ENCODE assay signal across 1 cellular context in the genomic region with DNA sequence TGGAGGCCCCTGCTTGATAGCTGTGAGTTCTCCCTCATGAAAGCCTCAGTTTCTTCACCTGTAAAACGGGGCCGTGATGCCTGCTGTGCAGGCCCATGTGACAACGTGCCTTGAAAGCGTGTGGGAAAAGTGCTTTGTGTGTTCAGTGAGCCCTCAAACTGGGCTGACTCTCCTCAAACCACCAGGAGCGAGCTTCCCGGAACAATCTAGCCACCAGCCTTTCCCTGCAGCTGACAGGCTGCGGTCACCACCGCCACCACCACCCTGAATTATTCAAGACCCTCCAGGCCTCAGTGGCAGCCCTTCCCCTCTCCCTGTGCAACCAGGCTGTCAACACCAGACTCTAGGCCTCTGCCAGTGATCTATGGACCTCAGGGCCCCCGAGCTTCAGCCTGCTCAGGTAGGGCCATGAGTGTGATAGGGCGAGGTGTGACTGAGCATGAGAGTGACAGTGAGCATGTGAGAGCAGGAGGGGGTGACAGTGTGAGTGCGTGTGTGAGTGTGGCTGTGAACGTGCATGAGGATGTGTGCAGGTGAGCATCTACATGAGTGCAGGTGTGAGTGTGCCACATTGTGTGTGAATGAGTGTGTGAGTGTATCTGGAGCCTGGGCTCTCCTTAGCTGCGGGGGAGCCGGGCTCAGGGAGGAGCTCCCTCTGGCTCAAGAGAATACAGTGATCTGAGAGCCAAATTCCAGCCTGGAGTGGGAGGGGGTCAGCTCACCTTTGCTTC.
A peak's percentile ranks its signal among the peaks of the same experiment; 100 is the strongest.
TF ChIP-seq lines count a peak whose summit lies in the region.

No MANE protein-coding gene starts in this region.

TF ChIP-seq in HepG2, 621 proteins besides CTCF, POLR2A, EP300 and RAD21 (continued from another document and continues in another):
- TF ChIP-seq, protein P1, sequence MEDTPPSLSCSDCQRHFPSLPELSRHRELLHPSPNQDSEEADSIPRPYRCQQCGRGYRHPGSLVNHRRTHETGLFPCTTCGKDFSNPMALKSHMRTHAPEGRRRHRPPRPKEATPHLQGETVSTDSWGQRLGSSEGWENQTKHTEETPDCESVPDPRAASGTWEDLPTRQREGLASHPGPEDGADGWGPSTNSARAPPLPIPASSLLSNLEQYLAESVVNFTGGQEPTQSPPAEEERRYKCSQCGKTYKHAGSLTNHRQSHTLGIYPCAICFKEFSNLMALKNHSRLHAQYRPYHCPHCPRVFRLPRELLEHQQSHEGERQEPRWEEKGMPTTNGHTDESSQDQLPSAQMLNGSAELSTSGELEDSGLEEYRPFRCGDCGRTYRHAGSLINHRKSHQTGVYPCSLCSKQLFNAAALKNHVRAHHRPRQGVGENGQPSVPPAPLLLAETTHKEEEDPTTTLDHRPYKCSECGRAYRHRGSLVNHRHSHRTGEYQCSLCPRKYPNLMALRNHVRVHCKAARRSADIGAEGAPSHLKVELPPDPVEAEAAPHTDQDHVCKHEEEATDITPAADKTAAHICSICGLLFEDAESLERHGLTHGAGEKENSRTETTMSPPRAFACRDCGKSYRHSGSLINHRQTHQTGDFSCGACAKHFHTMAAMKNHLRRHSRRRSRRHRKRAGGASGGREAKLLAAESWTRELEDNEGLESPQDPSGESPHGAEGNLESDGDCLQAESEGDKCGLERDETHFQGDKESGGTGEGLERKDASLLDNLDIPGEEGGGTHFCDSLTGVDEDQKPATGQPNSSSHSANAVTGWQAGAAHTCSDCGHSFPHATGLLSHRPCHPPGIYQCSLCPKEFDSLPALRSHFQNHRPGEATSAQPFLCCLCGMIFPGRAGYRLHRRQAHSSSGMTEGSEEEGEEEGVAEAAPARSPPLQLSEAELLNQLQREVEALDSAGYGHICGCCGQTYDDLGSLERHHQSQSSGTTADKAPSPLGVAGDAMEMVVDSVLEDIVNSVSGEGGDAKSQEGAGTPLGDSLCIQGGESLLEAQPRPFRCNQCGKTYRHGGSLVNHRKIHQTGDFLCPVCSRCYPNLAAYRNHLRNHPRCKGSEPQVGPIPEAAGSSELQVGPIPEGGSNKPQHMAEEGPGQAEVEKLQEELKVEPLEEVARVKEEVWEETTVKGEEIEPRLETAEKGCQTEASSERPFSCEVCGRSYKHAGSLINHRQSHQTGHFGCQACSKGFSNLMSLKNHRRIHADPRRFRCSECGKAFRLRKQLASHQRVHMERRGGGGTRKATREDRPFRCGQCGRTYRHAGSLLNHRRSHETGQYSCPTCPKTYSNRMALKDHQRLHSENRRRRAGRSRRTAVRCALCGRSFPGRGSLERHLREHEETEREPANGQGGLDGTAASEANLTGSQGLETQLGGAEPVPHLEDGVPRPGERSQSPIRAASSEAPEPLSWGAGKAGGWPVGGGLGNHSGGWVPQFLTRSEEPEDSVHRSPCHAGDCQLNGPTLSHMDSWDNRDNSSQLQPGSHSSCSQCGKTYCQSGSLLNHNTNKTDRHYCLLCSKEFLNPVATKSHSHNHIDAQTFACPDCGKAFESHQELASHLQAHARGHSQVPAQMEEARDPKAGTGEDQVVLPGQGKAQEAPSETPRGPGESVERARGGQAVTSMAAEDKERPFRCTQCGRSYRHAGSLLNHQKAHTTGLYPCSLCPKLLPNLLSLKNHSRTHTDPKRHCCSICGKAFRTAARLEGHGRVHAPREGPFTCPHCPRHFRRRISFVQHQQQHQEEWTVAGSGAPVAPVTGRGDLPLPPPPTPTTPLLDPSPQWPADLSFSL (CRISPR knock-in tag; IDR thresholded peaks at IDR 0.05), result peak; percentile 87
- TF ChIP-seq ZNF256 (CRISPR knock-in tag; conservative IDR thresholded peaks at IDR 0.05), result no peak
- TF ChIP-seq CC2D1A (CRISPR knock-in tag; IDR thresholded peaks at IDR 0.05), result 0 out of 2 replicates have a peak, but pooled peaks have one; percentile 39
- TF ChIP-seq TARDBP (CRISPR knock-in tag; IDR thresholded peaks at IDR 0.05), result peak; percentile 86
- peak; percentile 87; the same call in 1 of the 2 replicates for TF ChIP-seq HOXA9 (CRISPR knock-in tag; IDR thresholded peaks at IDR 0.05; ENCODE audit: borderline replicate concordance)
- TF ChIP-seq ZZZ3 (CRISPR knock-in tag; IDR thresholded peaks at IDR 0.05; ENCODE audit: borderline replicate concordance), result 0 out of 2 replicates have a peak, but pooled peaks have one; percentile 42
- TF ChIP-seq ZEB1 (IDR thresholded peaks at IDR 0.05; ENCODE audit: insufficient replicate concordance, low read depth), result no peak
- no peak for TF ChIP-seq SNRNP70 (IDR thresholded peaks at IDR 0.05; ENCODE audit: low read depth, low read length)
- TF ChIP-seq ZNF564 (CRISPR knock-in tag; IDR thresholded peaks at IDR 0.05), result peak; percentile 67; the same call in 1 of the 2 replicates
- peak; percentile 59; the same call in 1 of the 2 replicates for TF ChIP-seq ZIK1 (CRISPR knock-in tag; IDR thresholded peaks at IDR 0.05; ENCODE audit: borderline replicate concordance, low read depth)
- TF ChIP-seq KAT8 (CRISPR knock-in tag; IDR thresholded peaks at IDR 0.05), result 0 out of 2 replicates have a peak, but pooled peaks have one; percentile 36
- 0 out of 2 replicates have a peak, but pooled peaks have one; percentile 28 for TF ChIP-seq BRCA1 (CRISPR knock-in tag; IDR thresholded peaks at IDR 0.05)
- TF ChIP-seq, protein P2, sequence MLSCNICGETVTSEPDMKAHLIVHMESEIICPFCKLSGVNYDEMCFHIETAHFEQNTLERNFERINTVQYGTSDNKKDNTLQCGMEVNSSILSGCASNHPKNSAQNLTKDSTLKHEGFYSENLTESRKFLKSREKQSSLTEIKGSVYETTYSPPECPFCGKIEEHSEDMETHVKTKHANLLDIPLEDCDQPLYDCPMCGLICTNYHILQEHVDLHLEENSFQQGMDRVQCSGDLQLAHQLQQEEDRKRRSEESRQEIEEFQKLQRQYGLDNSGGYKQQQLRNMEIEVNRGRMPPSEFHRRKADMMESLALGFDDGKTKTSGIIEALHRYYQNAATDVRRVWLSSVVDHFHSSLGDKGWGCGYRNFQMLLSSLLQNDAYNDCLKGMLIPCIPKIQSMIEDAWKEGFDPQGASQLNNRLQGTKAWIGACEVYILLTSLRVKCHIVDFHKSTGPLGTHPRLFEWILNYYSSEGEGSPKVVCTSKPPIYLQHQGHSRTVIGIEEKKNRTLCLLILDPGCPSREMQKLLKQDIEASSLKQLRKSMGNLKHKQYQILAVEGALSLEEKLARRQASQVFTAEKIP (CRISPR knock-in tag; IDR thresholded peaks at IDR 0.05; ENCODE audit: borderline replicate concordance), result no peak
- peak; percentile 36; the same call in 1 of the 2 replicates for TF ChIP-seq GMEB1 (CRISPR knock-in tag; IDR thresholded peaks at IDR 0.05; ENCODE audit: borderline replicate concordance)
- peak; percentile 48 for TF ChIP-seq DRAP1 (CRISPR knock-in tag; IDR thresholded peaks at IDR 0.05)
- peak; percentile 18; the same call in 1 of the 2 replicates for TF ChIP-seq CBX5 (CRISPR knock-in tag; IDR thresholded peaks at IDR 0.05; ENCODE audit: borderline replicate concordance)
- TF ChIP-seq JARID2 (CRISPR knock-in tag; IDR thresholded peaks at IDR 0.05; ENCODE audit: insufficient replicate concordance), result no peak
- TF ChIP-seq, protein P3, sequence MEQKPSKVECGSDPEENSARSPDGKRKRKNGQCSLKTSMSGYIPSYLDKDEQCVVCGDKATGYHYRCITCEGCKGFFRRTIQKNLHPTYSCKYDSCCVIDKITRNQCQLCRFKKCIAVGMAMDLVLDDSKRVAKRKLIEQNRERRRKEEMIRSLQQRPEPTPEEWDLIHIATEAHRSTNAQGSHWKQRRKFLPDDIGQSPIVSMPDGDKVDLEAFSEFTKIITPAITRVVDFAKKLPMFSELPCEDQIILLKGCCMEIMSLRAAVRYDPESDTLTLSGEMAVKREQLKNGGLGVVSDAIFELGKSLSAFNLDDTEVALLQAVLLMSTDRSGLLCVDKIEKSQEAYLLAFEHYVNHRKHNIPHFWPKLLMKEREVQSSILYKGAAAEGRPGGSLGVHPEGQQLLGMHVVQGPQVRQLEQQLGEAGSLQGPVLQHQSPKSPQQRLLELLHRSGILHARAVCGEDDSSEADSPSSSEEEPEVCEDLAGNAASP (CRISPR knock-in tag; IDR thresholded peaks at IDR 0.05; ENCODE audit: borderline replicate concordance), result no peak
- 0 out of 2 replicates have a peak, but pooled peaks have one; percentile 55 for TF ChIP-seq PHF8 (CRISPR knock-in tag; IDR thresholded peaks at IDR 0.05)
- peak; percentile 79 for TF ChIP-seq HIC2 (CRISPR knock-in tag; IDR thresholded peaks at IDR 0.05; ENCODE audit: low read depth)
- TF ChIP-seq CHD4 (IDR thresholded peaks at IDR 0.05; ENCODE audit: borderline replicate concordance, low read length), result 0 out of 2 replicates have a peak, but pooled peaks have one; percentile 59
- 0 out of 2 replicates have a peak, but pooled peaks have one; percentile 4 for TF ChIP-seq MIER3 (CRISPR knock-in tag; IDR thresholded peaks at IDR 0.05; ENCODE audit: borderline replicate concordance)
- no peak for TF ChIP-seq RARG (CRISPR knock-in tag; IDR thresholded peaks at IDR 0.05; ENCODE audit: low read depth)
- TF ChIP-seq MTF2 (CRISPR knock-in tag; IDR thresholded peaks at IDR 0.05; ENCODE audit: borderline replicate concordance), result peak; percentile 20; the same call in 1 of the 2 replicates
- no peak for TF ChIP-seq DNMT1 (CRISPR knock-in tag; IDR thresholded peaks at IDR 0.05)
- TF ChIP-seq, protein P4, sequence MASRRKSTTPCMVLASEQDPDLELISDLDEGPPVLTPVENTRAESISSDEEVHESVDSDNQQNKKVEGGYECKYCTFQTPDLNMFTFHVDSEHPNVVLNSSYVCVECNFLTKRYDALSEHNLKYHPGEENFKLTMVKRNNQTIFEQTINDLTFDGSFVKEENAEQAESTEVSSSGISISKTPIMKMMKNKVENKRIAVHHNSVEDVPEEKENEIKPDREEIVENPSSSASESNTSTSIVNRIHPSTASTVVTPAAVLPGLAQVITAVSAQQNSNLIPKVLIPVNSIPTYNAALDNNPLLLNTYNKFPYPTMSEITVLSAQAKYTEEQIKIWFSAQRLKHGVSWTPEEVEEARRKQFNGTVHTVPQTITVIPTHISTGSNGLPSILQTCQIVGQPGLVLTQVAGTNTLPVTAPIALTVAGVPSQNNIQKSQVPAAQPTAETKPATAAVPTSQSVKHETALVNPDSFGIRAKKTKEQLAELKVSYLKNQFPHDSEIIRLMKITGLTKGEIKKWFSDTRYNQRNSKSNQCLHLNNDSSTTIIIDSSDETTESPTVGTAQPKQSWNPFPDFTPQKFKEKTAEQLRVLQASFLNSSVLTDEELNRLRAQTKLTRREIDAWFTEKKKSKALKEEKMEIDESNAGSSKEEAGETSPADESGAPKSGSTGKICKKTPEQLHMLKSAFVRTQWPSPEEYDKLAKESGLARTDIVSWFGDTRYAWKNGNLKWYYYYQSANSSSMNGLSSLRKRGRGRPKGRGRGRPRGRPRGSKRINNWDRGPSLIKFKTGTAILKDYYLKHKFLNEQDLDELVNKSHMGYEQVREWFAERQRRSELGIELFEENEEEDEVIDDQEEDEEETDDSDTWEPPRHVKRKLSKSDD (CRISPR knock-in tag; IDR thresholded peaks at IDR 0.05; ENCODE audit: low read depth), result no peak
- TF ChIP-seq IKZF4 (CRISPR knock-in tag; IDR thresholded peaks at IDR 0.05; ENCODE audit: borderline replicate concordance, low read depth, not compliant biosample characterization), result peak; percentile 50
- TF ChIP-seq SMC3 (IDR thresholded peaks at IDR 0.05; ENCODE audit: low read length), result no peak
- TF ChIP-seq THYN1 (CRISPR knock-in tag; IDR thresholded peaks at IDR 0.05; ENCODE audit: borderline replicate concordance, low read depth), result no peak
- peak; percentile 72; the same call in 1 of the 2 replicates for TF ChIP-seq TBX3 (IDR thresholded peaks at IDR 0.05; ENCODE audit: borderline replicate concordance)
- TF ChIP-seq, protein P5, sequence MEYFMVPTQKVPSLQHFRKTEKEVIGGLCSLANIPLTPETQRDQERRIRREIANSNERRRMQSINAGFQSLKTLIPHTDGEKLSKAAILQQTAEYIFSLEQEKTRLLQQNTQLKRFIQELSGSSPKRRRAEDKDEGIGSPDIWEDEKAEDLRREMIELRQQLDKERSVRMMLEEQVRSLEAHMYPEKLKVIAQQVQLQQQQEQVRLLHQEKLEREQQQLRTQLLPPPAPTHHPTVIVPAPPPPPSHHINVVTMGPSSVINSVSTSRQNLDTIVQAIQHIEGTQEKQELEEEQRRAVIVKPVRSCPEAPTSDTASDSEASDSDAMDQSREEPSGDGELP (IDR thresholded peaks at IDR 0.05; ENCODE audit: borderline replicate concordance, low read depth), result peak; percentile 0; the same call in 1 of the 2 replicates
- TF ChIP-seq, protein P6, sequence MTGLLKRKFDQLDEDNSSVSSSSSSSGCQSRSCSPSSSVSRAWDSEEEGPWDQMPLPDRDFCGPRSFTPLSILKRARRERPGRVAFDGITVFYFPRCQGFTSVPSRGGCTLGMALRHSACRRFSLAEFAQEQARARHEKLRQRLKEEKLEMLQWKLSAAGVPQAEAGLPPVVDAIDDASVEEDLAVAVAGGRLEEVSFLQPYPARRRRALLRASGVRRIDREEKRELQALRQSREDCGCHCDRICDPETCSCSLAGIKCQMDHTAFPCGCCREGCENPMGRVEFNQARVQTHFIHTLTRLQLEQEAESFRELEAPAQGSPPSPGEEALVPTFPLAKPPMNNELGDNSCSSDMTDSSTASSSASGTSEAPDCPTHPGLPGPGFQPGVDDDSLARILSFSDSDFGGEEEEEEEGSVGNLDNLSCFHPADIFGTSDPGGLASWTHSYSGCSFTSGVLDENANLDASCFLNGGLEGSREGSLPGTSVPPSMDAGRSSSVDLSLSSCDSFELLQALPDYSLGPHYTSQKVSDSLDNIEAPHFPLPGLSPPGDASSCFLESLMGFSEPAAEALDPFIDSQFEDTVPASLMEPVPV (CRISPR knock-in tag; IDR thresholded peaks at IDR 0.05), result peak; percentile 66; the same call in 1 of the 2 replicates
- TF ChIP-seq ZNF264 (CRISPR knock-in tag; IDR thresholded peaks at IDR 0.05), result 0 out of 2 replicates have a peak, but pooled peaks have one; percentile 24
- peak; percentile 93 for TF ChIP-seq TGIF2 (CRISPR knock-in tag; IDR thresholded peaks at IDR 0.05)
